Comparison of ENCODE assay signal across 25 cellular contexts in the genomic region with DNA sequence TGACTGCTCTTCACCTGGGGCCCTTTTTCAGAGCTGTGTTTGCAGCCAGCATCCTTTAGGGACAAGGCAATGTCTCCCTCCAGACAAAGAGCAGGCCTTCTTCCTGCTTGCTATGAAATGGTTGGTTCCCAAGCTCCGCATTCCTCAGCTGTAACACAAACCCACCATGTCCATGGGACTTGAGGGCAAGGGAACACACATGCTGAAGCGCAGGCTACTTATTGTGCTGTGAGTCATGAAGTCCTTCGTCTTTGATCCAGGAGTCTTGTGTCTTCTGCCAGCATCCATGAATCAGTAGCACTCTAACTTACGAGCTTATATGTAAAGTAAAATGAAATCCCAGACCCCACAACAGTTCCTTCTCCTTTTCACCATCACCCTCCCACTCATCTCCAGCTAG. TPM values are rescaled to one million over a fixed set of nuclear protein-coding genes. Genes with fewer than 3 reads are reported as not detected.
A peak's percentile ranks its signal among the peaks of the same experiment; 100 is the strongest.
DNase-seq lines count a peak whose midpoint lies in the region; ATAC-seq, FAIRE-seq and TF ChIP-seq lines count a peak whose summit lies in the region.
"Had no signal": no experiment of that assay in that cellular context is flagged by ENCODE, and none has a peak within 500 bp of the region (broad histone marks: within the 10 kb centered on the region; RNA-seq: fewer than 3 reads in every experiment).

No MANE protein-coding gene starts in this region.

- peak overlapping the region in 1 of 3 experiments; percentile 42 for H3K4me3 Mint-ChIP-seq in nephron
- H3K4me3 Mint-ChIP-seq: activated CD8-positive, alpha-beta T cell treated with anti-CD3 and anti-CD28 coated beads for 36 hours; activated T-cell treated with anti-CD3 and anti-CD28 coated beads, Interleukin-2, amount 50 U/mL, for 4 hours; dendritic cell treated with granulocyte-macrophage colony-stimulating factor and Interleukin-4, amounts not matched to agents 40 ng/mL and 50 ng/mL, for 4 days; IgD-negative memory B cell; WTC11 had no signal

- intact Hi-C loops in HepG2 (cut with micrococcal nuclease; ENCODE audit: unreplicated experiment), result no loop called here

- H3K9me3 ChIP-seq in BLaER1 (no peaks in the 10 kb centered on the region), HepG2 (ENCODE audit: low read length) (no peaks in the 10 kb centered on the region)
- H3K9me3 ChIP-seq: left ventricle myocardium inferior, SJSA1, tibial artery had no signal

- CTCF ChIA-PET in HepG2 (lab: Yijun Ruan, JAX; ENCODE audit: low intra/inter-chr PET ratio, low total read pairs), result no interaction called here

- peaks cover 29% of the 10 kb centered on the region for H3K4me1 Mint-ChIP-seq in nephron

- H3K27me3 ChIP-seq in BLaER1 (no peaks in the 10 kb centered on the region), bronchial epithelial cell (ENCODE audit: control insufficient read depth, insufficient read depth, low read length) (peaks cover 8% of the 10 kb centered on the region), HepG2 (ENCODE audit: control insufficient read depth in 1 of 2, insufficient read depth in 2 of 2, low read length in 2 of 2) (peaks cover 8 to 77% of the 10 kb centered on the region in 2 experiments; a peak in 4 of 5 replicates)
- H3K27me3 ChIP-seq: SJSA1, tibial artery had no signal

- peak overlapping the region; percentile 62 for H3K4me2 ChIP-seq in BLaER1
- H3K4me2 ChIP-seq in HepG2 (ENCODE audit: low read depth, low read length), result no peak overlapping the region

- H3K36me3 ChIP-seq in BLaER1 (no peaks in the 10 kb centered on the region), bronchial epithelial cell (ENCODE audit: control insufficient read depth, insufficient read depth, low read length) (no peaks in the 10 kb centered on the region), HepG2 (replicated peaks in 1 of 2; ENCODE audit: control insufficient read depth in 1 of 2, insufficient read depth in 2 of 2, low read length in 2 of 2) (no peaks in the 10 kb centered on the region)
- H3K36me3 ChIP-seq: left ventricle myocardium inferior, SJSA1, tibial artery had no signal

- H3K27me3 Mint-ChIP-seq in nephron (ENCODE audit: low read depth), result peaks cover 4% of the 10 kb centered on the region
- H3K27me3 Mint-ChIP-seq: activated CD8-positive, alpha-beta T cell treated with anti-CD3 and anti-CD28 coated beads for 36 hours had no signal

- DNase-seq in HTR-8/SVneo (ENCODE audit: insufficient read length, low spot score) (no peak), bronchial epithelial cell (ENCODE audit: low read depth) (no peak), HepG2 (ENCODE audit: low spot score) (no peak), NCI-H82 (lab: John Stamatoyannopoulos, UW) (no peak)
- no peak for DNase-seq in effector CD8-positive, alpha-beta T cell (lab: John Stamatoyannopoulos, UW)
- no peak for DNase-seq in NK-92 treated with Interleukin-12 subunit alpha and Interleukin-12 subunit beta, amount 100 ng/mL, for 24 hours (lab: John Stamatoyannopoulos, UW)
- DNase-seq: activated CD8-positive, alpha-beta T cell treated with anti-CD3 and anti-CD28 coated beads for 36 hours; activated naive CD4-positive, alpha-beta T cell treated with anti-CD3 and anti-CD28 coated beads, Interleukin-2, amount 50 U/mL, for 16 hours; activated T-cell treated with anti-CD3 and anti-CD28 coated beads, Interleukin-2, amount 50 U/mL, for 4 hours; H7; left ventricle myocardium inferior; NCI-H1694; OCI-M1; retina; stimulated activated naive CD8-positive, alpha-beta T cell treated with anti-CD3 and anti-CD28 coated beads, Interleukin-15, Interleukin-2, amounts not matched to agents 100 U/mL and 50 U/mL, for 24 hours; tibial artery had no signal

- H3K9me3 Mint-ChIP-seq in nephron, result peaks cover under 1% of the 10 kb centered on the region
- H3K9me3 Mint-ChIP-seq: activated CD8-positive, alpha-beta T cell treated with anti-CD3 and anti-CD28 coated beads for 36 hours; activated T-cell treated with anti-CD3 and anti-CD28 coated beads, Interleukin-2, amount 50 U/mL, for 4 hours; dendritic cell treated with granulocyte-macrophage colony-stimulating factor and Interleukin-4, amounts not matched to agents 40 ng/mL and 50 ng/mL, for 4 days; IgD-negative memory B cell; WTC11 had no signal

- ATAC-seq in HepG2, result no peak
- ATAC-seq: activated CD8-positive, alpha-beta T cell treated with anti-CD3 and anti-CD28 coated beads for 36 hours; activated T-cell treated with anti-CD3 and anti-CD28 coated beads, Interleukin-2, amount 50 U/mL, for 4 hours; GM12878; stimulated activated naive CD8-positive, alpha-beta T cell treated with anti-CD3 and anti-CD28 coated beads, Interleukin-15, Interleukin-2, amounts not matched to agents 100 U/mL and 50 U/mL, for 24 hours; WTC11 had no signal

- no peak overlapping the region for H3K4me3 ChIP-seq in BLaER1
- no peak overlapping the region for H3K4me3 ChIP-seq in bronchial epithelial cell (ENCODE audit: low read depth, low read length)
- H3K4me3 ChIP-seq in HepG2 (replicated peaks in 1 of 3; ENCODE audit: insufficient read depth in 1 of 3, low read depth in 2 of 3, low read length in 3 of 3), result no peak overlapping the region
- H3K4me3 ChIP-seq: GM12878, left ventricle myocardium inferior, SJSA1, tibial artery had no signal

- H3K36me3 Mint-ChIP-seq in nephron (ENCODE audit: low read depth), result no peaks in the 10 kb centered on the region
- H3K36me3 Mint-ChIP-seq: WTC11 had no signal

- 1% methylated on average over 4 of the region's 4 CpGs for WGBS in HepG2 (ENCODE audit: low lambda C conversion rate)

- BruUV-seq in HepG2 (replicated peaks; lab: Mats Ljungman, UMichigan), result no TSS peak

- no peak overlapping the region for H2AFZ ChIP-seq in HepG2 (ENCODE audit: low read length)

- peak overlapping the region; percentile 26 to 88 (median 67) for H3K27ac Mint-ChIP-seq in nephron
- H3K27ac Mint-ChIP-seq: activated CD8-positive, alpha-beta T cell treated with anti-CD3 and anti-CD28 coated beads for 36 hours; dendritic cell treated with granulocyte-macrophage colony-stimulating factor and Interleukin-4, amounts not matched to agents 40 ng/mL and 50 ng/mL, for 4 days; IgD-negative memory B cell; WTC11 had no signal

- in situ Hi-C loops in HepG2 (cut with HindIII; ENCODE audit: extremely low pct_ligation_motif_present, low pct_unique_long_range_greater_than_20kb), result no loop called here

- no peak for TF ChIP-seq RAD21 in HepG2 (CRISPR knock-in tag; IDR thresholded peaks at IDR 0.05)

- TF ChIP-seq CTCF in bronchial epithelial cell (IDR thresholded peaks at IDR 0.05; ENCODE audit: insufficient read depth, low read length, severe bottlenecking) (no peak), nephron (IDR thresholded peaks at IDR 0.05; ENCODE audit: unreplicated experiment in 3 of 3) (no peak), HepG2 (CRISPR knock-in tag; IDR thresholded peaks at IDR 0.05) (no peak)

- no peaks in the 10 kb centered on the region for H3K79me2 ChIP-seq in HepG2 (ENCODE audit: insufficient read depth, low read length)

- peak; percentile 91 for FAIRE-seq in HTR-8/SVneo (lab: Jason Lieb, UNC)
- peak; percentile 13 for FAIRE-seq in bronchial epithelial cell (lab: Jason Lieb, UNC)
- no peak for FAIRE-seq in HepG2 (lab: Jason Lieb, UNC)
- FAIRE-seq: G401.6, GM12878 had no signal

- H4K20me1 ChIP-seq in BLaER1 (no peaks in the 10 kb centered on the region), HepG2 (ENCODE audit: insufficient read depth, low read length) (no peaks in the 10 kb centered on the region)

- H3K27ac ChIP-seq in BLaER1 (no peak overlapping the region), HepG2 (ENCODE audit: extremely low read length, insufficient read depth, low read length) (no peak overlapping the region)
- H3K27ac ChIP-seq: left ventricle myocardium inferior, SJSA1, tibial artery had no signal

- H3K9ac ChIP-seq in BLaER1 (no peak overlapping the region), HepG2 (ENCODE audit: insufficient read depth, low read depth, low read length) (no peak overlapping the region)

- TF ChIP-seq EP300 in HepG2 (IDR thresholded peaks at IDR 0.05; ENCODE audit: low read depth in 2 of 2, low read length in 2 of 2), result no peak
- no peak for TF ChIP-seq EP300 in HepG2 (CRISPR knock-in tag; IDR thresholded peaks at IDR 0.05; ENCODE audit: borderline replicate concordance)

- POLR2A ChIA-PET in HepG2 (lab: Yijun Ruan, JAX), result no interaction called here

- H3K4me1 ChIP-seq in BLaER1 (peaks cover 60% of the 10 kb centered on the region), HepG2 (ENCODE audit: insufficient read depth, low read length) (no peaks in the 10 kb centered on the region)
- H3K4me1 ChIP-seq: left ventricle myocardium inferior had no signal

- TF ChIP-seq POLR2A in HepG2 (IDR thresholded peaks at IDR 0.05; ENCODE audit: insufficient read depth in 1 of 2, low read depth in 2 of 2, low read length in 2 of 2), result no peak

TF ChIP-seq in HepG2, 621 proteins besides CTCF, POLR2A, EP300 and RAD21 (continues in another document):
- TF ChIP-seq SNRNP70 (IDR thresholded peaks at IDR 0.05; ENCODE audit: low read depth, low read length) (no peak), ZNF136 (CRISPR knock-in tag; IDR thresholded peaks at IDR 0.05; ENCODE audit: low read depth) (no peak), XRCC5 (optimal IDR thresholded peaks at IDR 0.05; ENCODE audit: low read length) (no peak)

RNA-seq across cellular contexts. Expression of gene ANKRD60, which starts 59.0 kb away (rescaled TPM):
- total RNA-seq in bronchial epithelial cell, result not detected in 2 replicates
- total RNA-seq in HepG2 (2016; rRNA removed; fragmentation: Illumina TruSeq; extraction: Trizol), result not detected in 2 replicates
- not detected in 2 replicates for total RNA-seq in HepG2 (2016; cell fraction: cytosol; rRNA removed; fragmentation: Illumina TruSeq; extraction: Trizol; ENCODE audit: low read depth)
- total RNA-seq in HepG2 (2016; cell fraction: insoluble cytoplasmic fraction; rRNA removed; fragmentation: Illumina TruSeq; extraction: Trizol), result not detected in 2 replicates
- total RNA-seq in HepG2 (2016; cell fraction: membrane; rRNA removed; fragmentation: Illumina TruSeq; extraction: Trizol), result not detected in 2 replicates
- total RNA-seq in HepG2 (2016; cell fraction: nucleus; rRNA removed; fragmentation: Illumina TruSeq; extraction: Trizol), result not detected in 2 replicates
- not detected in 2 replicates for polyA plus RNA-seq in HepG2 (2011; rRNA removed)
- polyA plus RNA-seq in HepG2 (2011; cell fraction: cytosol; rRNA removed), result not detected in 2 replicates
- polyA plus RNA-seq in HepG2 (2011; cell fraction: nucleus; rRNA removed), result not detected in 2 replicates
- polyA plus RNA-seq in HepG2 (2012), result not detected in 2 replicates
- polyA plus RNA-seq in HepG2 (2016; cell fraction: cytosol; fragmentation: Illumina TruSeq; extraction: Trizol; ENCODE audit: low read depth), result not detected in 2 replicates
- polyA plus RNA-seq in HepG2 (2016; cell fraction: insoluble cytoplasmic fraction; fragmentation: Illumina TruSeq; extraction: Trizol; ENCODE audit: low read depth), result not detected in 2 replicates
- polyA plus RNA-seq in HepG2 (2016; cell fraction: membrane; fragmentation: Illumina TruSeq; extraction: Trizol; ENCODE audit: low read depth), result not detected in 2 replicates
- not detected in 2 replicates for polyA plus RNA-seq in HepG2 (2016; cell fraction: nucleus; fragmentation: Illumina TruSeq; extraction: Trizol; ENCODE audit: insufficient read depth, low read depth)
- polyA minus RNA-seq in HepG2 (2011; rRNA and poly(A)+ RNA removed; ENCODE audit: low replicate concordance), result not detected in 2 replicates
- polyA minus RNA-seq in HepG2 (2011; cell fraction: cytosol; rRNA and poly(A)+ RNA removed), result not detected in 2 replicates
- polyA minus RNA-seq in HepG2 (2011; cell fraction: nucleus; rRNA and poly(A)+ RNA removed), result not detected in 2 replicates
- total RNA-seq: activated CD8-positive, alpha-beta T cell treated with anti-CD3 and anti-CD28 coated beads for 36 hours; activated T-cell treated with anti-CD3 and anti-CD28 coated beads, Interleukin-2, amount 50 U/mL, for 4 hours; GM12878; H7; left ventricle myocardium inferior; SJSA1; T-helper 2 cell treated with Interferon-gamma antibody and Interleukin-4, amounts not matched to agents 100 ng/mL and 5 ng/mL, for 36 hours; WTC11 had no signal
- polyA plus RNA-seq: GM12878, IgD-negative memory B cell had no signal
